1 cellular context compared by ENCODE assay signal in genomic region chr3:64902991-64903390, GRCh38.
TF ChIP-seq lines count a peak whose summit lies in the region.

No MANE protein-coding gene starts in this region.

TF ChIP-seq in IMR-90, 13 proteins besides CTCF, POLR2A, EP300 and RAD21:
- TF ChIP-seq CHD1 (IDR thresholded peaks at IDR 0.05; ENCODE audit: low read depth, low read length) (no peak), USF2 (IDR thresholded peaks at IDR 0.05; ENCODE audit: low read depth, low read length) (no peak), BHLHE40 (IDR thresholded peaks at IDR 0.05; ENCODE audit: low read depth, low read length) (no peak), NFE2L2 (IDR thresholded peaks at IDR 0.05; ENCODE audit: low read depth, low read length) (no peak), FOS (IDR thresholded peaks at IDR 0.05; ENCODE audit: low read depth, low read length) (no peak), SMC3 (IDR thresholded peaks at IDR 0.05; ENCODE audit: low read depth, low read length) (no peak), RFX5 (IDR thresholded peaks at IDR 0.05; ENCODE audit: low read depth, low read length) (no peak), CEBPB (IDR thresholded peaks at IDR 0.05; ENCODE audit: low read depth, low read length) (no peak), RCOR1 (IDR thresholded peaks at IDR 0.05; ENCODE audit: insufficient replicate concordance, low read length) (no peak), ELK1 (IDR thresholded peaks at IDR 0.05; ENCODE audit: borderline replicate concordance, low read depth, low read length) (no peak), MAFK (IDR thresholded peaks at IDR 0.05; ENCODE audit: low read depth, low read length) (no peak), MAZ (IDR thresholded peaks at IDR 0.05; ENCODE audit: borderline replicate concordance, low read depth, low read length) (no peak), MXI1 (IDR thresholded peaks at IDR 0.05; ENCODE audit: borderline replicate concordance, low read depth, low read length) (no peak)
